33 cellular contexts compared by ENCODE assay signal in the genomic region with DNA sequence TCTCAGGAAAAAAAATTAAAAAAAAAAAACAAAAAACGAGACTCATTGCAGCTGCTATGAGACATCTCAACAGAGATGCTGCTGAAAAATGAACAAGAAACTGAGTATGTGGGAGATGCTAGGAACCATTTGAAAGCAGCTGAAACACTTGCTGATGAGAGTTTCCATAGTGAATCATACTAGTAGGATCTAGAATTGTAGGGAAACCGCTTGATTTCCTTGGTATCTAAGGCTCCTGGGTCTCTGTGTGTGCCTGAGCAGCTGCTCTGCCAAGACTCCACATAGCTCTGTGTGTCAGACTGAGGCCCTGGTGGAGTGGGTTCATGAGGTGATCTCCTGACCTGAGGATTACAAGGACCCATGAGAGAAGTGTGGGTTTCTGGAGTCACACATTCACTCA.
"Had no signal": no experiment of that assay in that cellular context is flagged by ENCODE, and none has a peak within 500 bp of the region (broad histone marks: within the 10 kb centered on the region; RNA-seq: fewer than 3 reads in every experiment).

No MANE protein-coding gene starts in this region.

- H3K27ac ChIP-seq: PC-9, RWPE1, WERI-Rb-1 had no signal

- H3K4me1 Mint-ChIP-seq: activated naive CD4-positive, alpha-beta T cell treated with anti-CD3 and anti-CD28 coated beads, Interleukin-2, amount 50 U/mL, for 24 hours had no signal

- H3K4me3 ChIP-seq: K562, PC-9 had no signal

- DNase-seq: activated CD4-positive, alpha-beta T cell treated with anti-CD3 and anti-CD28 coated beads for 1 hour; activated CD4-positive, alpha-beta T cell treated with anti-CD3 and anti-CD28 coated beads for 48 hours; activated CD4-positive, alpha-beta T cell treated with anti-CD3 and anti-CD28 coated beads, Interleukin-2, amount 50 U/mL, for 4 hours; activated CD4-positive, CD25-positive, alpha-beta regulatory T cell; activated CD8-positive, alpha-beta T cell treated with anti-CD3 and anti-CD28 coated beads for 36 hours; activated gamma-delta T cell; activated naive CD4-positive, alpha-beta T cell treated with Interleukin-2 at 50 U/mL for 16 hours; activated T-cell treated with anti-CD3 and anti-CD28 coated beads, Interleukin-2, amount 50 U/mL, for 1 hour; activated T-cell treated with anti-CD3 and anti-CD28 coated beads, Interleukin-2, amount 50 U/mL, for 72 hours; anterior cingulate cortex; caudate nucleus; NCI-H1105; NCI-H1417 treated with DMSO at 0.1 percent for 48 hours; NCI-H187 treated with DMSO at 0.1 percent for 48 hours; NCI-H2081 treated with DMSO at 0.1 percent for 48 hours; NCI-H510A; NCI-H526; NCI-H748 treated with DMSO at 0.1 percent for 48 hours; NK-92 treated with Interleukin-12 subunit alpha and Interleukin-12 subunit beta, amount 100 ng/mL, for 24 hours; PC-9; SIG-M5; SW 1271; T-helper 1 cell; T-helper 2 cell; T-helper 9 cell; WERI-Rb-1 had no signal

- H3K4me2 ChIP-seq: PC-9 had no signal

- H3K27ac Mint-ChIP-seq: activated CD8-positive, alpha-beta T cell treated with anti-CD3 and anti-CD28 coated beads for 36 hours; activated naive CD4-positive, alpha-beta T cell treated with anti-CD3 and anti-CD28 coated beads, Interleukin-2, amount 50 U/mL, for 24 hours; activated T-cell treated with anti-CD3 and anti-CD28 coated beads, Interleukin-2, amount 50 U/mL, for 72 hours; activated T-helper 2 cell treated with anti-CD3 and anti-CD28 coated beads, Interferon-gamma antibody, Interleukin-2, Interleukin-4, amounts not matched to agents 10 μg/mL and 5 μg/mL and 100 μg/mL, durations not matched to agents 14 hours and 24 hours and 36 hours; brain had no signal

- ATAC-seq: activated CD8-positive, alpha-beta T cell treated with anti-CD3 and anti-CD28 coated beads for 36 hours; K562; Right ventricle myocardium inferior; SK-N-SH treated with all-trans-retinoic acid at 6 μM for 48 hours had no signal

- H3K4me3 Mint-ChIP-seq: activated CD8-positive, alpha-beta T cell treated with anti-CD3 and anti-CD28 coated beads for 36 hours; activated naive CD4-positive, alpha-beta T cell treated with anti-CD3 and anti-CD28 coated beads, Interleukin-2, amount 50 U/mL, for 24 hours; activated T-cell treated with anti-CD3 and anti-CD28 coated beads, Interleukin-2, amount 50 U/mL, for 72 hours; brain had no signal

- H3K36me3 Mint-ChIP-seq: activated naive CD4-positive, alpha-beta T cell treated with anti-CD3 and anti-CD28 coated beads, Interleukin-2, amount 50 U/mL, for 24 hours; brain had no signal

- H2AFZ ChIP-seq: PC-9 had no signal

- H3K36me3 ChIP-seq: WERI-Rb-1 had no signal

- H3K9me3 Mint-ChIP-seq: activated CD8-positive, alpha-beta T cell treated with anti-CD3 and anti-CD28 coated beads for 36 hours; activated naive CD4-positive, alpha-beta T cell treated with anti-CD3 and anti-CD28 coated beads, Interleukin-2, amount 50 U/mL, for 24 hours; activated T-helper 2 cell treated with anti-CD3 and anti-CD28 coated beads, Interferon-gamma antibody, Interleukin-2, Interleukin-4, amounts not matched to agents 10 μg/mL and 5 μg/mL and 100 μg/mL, durations not matched to agents 14 hours and 24 hours and 36 hours had no signal
